In the genomic region with DNA sequence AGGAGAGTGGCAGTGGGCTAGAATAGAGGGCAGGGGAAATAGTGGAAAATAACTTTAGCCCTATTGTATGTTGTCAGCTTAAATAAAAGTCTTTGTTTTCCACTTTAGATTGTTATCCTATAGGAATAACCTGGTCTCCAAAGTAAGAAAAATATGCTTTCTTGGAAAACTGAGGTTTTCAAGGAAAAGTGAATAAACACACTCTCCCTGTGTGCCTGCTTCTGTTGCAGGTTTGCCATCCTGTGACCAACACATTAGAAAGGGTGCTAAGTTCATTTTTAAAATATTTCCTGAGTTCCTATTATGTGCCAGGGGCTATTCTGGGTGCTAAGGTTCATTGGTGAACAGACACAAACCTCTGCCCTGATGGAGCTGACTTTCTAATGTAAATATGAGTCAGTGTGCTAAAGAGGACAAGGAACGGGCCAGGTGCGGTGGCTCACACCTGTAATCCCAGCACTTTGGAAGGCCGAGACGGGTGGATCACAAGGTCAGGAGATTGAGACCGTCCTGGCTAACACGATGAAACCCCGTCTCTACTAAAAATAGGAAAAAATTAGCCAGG, we compare ENCODE assay signal across 14 cellular contexts. TPM values are rescaled to one million over a fixed set of nuclear protein-coding genes. Genes with fewer than 3 reads are reported as not detected.
DNase-seq lines count a peak whose midpoint lies in the region; ATAC-seq and TF ChIP-seq lines count a peak whose summit lies in the region.
"Had no signal": no experiment of that assay in that cellular context is flagged by ENCODE, and none has a peak within 500 bp of the region (broad histone marks: within the 10 kb centered on the region; RNA-seq: fewer than 3 reads in every experiment).

No MANE protein-coding gene starts in this region.

- H3K4me1 ChIP-seq in CD8-positive, alpha-beta memory T cell (ENCODE audit: insufficient read depth, low read length) = no peaks in the 10 kb centered on the region
- H3K4me1 ChIP-seq in H9 (ENCODE audit: insufficient read depth, low read length) (no peaks in the 10 kb centered on the region), hepatocyte (ENCODE audit: insufficient read depth) (peaks cover 2% of the 10 kb centered on the region)
- H3K4me1 ChIP-seq: BE2C, Caco-2 had no signal

- no peaks in the 10 kb centered on the region for H3K9me3 ChIP-seq in CD8-positive, alpha-beta memory T cell (ENCODE audit: low read length)
- no peaks in the 10 kb centered on the region for H3K9me3 ChIP-seq in H9 (ENCODE audit: control insufficient read depth, low read depth, low read length)
- H3K9me3 ChIP-seq in hepatocyte (ENCODE audit: low read depth) = no peaks in the 10 kb centered on the region
- H3K9me3 ChIP-seq: BE2C, Caco-2 had no signal

- no peaks in the 10 kb centered on the region for H3K79me1 ChIP-seq in H9 (ENCODE audit: insufficient read depth, low read depth, low read length, poor library complexity, severe bottlenecking)

- CTCF ChIA-PET in CD8-positive, alpha-beta memory T cell (lab: Charles Lee) = no interaction called here
- CTCF ChIA-PET in activated CD8-positive, alpha-beta memory T cell treated with anti-CD3 and anti-CD28 coated beads, Interleukin-2, amount 10 ng/mL, durations not matched to agents 7 days and 5 days (lab: Charles Lee) = no interaction called here

- no peaks in the 10 kb centered on the region for H3K79me2 ChIP-seq in H9 (ENCODE audit: insufficient read depth, low read length)
- H3K79me2 ChIP-seq in hepatocyte = peaks cover 18% of the 10 kb centered on the region

- no peaks in the 10 kb centered on the region for H3K23me2 ChIP-seq in H9 (ENCODE audit: insufficient read length, low read depth, low read length, poor library complexity, severe bottlenecking)

- H3K23ac ChIP-seq in H9 (ENCODE audit: insufficient read length, low read depth, low read length) = no peak overlapping the region

- H3K14ac ChIP-seq in H9 (ENCODE audit: insufficient read depth, low read length) = no peak overlapping the region

- H2AFZ ChIP-seq in H9 (ENCODE audit: low read length) (no peak overlapping the region), hepatocyte (no peak overlapping the region)

- TF ChIP-seq CTCF in H9 (conservative IDR thresholded peaks at IDR 0.05) (no peak), hepatocyte (IDR thresholded peaks at IDR 0.05; ENCODE audit: poor library complexity) (no peak), chondrocyte (IDR thresholded peaks at IDR 0.05) (no peak)

- H3K27me3 ChIP-seq in CD8-positive, alpha-beta memory T cell (ENCODE audit: insufficient read depth, low read length, poor library complexity, severe bottlenecking) = no peaks in the 10 kb centered on the region
- H3K27me3 ChIP-seq in H9 (ENCODE audit: insufficient read depth, low read length) (no peaks in the 10 kb centered on the region), hepatocyte (no peaks in the 10 kb centered on the region)
- H3K27me3 ChIP-seq: BE2C had no signal

- H4K5ac ChIP-seq in H9 (ENCODE audit: insufficient read length, low read depth, low read length) = no peak overlapping the region

- no peak overlapping the region for H3T11ph ChIP-seq in H9 (ENCODE audit: low read length)

- H3K9me2 ChIP-seq in hepatocyte (replicated peaks; ENCODE audit: insufficient read depth) = no peaks in the 10 kb centered on the region

- no peak overlapping the region for H3K4me3 ChIP-seq in CD8-positive, alpha-beta memory T cell (ENCODE audit: low read length)
- H3K4me3 ChIP-seq in hepatocyte = no peak overlapping the region
- H3K4me3 ChIP-seq: GM12878 had no signal

- no peak overlapping the region for H4K8ac ChIP-seq in H9 (replicated peaks; ENCODE audit: insufficient read length, low read depth, low read length)

- H2BK20ac ChIP-seq in H9 (ENCODE audit: low read depth, low read length, poor library complexity, severe bottlenecking) = no peak overlapping the region

- H3K27ac Mint-ChIP-seq in CD8-positive, alpha-beta memory T cell = peak overlapping the region; percentile 39 to 87 (median 74)
- H3K27ac Mint-ChIP-seq in H9 = peak overlapping the region in 2 of 3 experiments; percentile 5 to 74; a peak in 1 of 7 replicates
- peak overlapping the region; percentile 58 for H3K27ac Mint-ChIP-seq in stimulated activated effector memory CD8-positive, alpha-beta T cell treated with anti-CD3 and anti-CD28 coated beads, Interleukin-12 subunit alpha, Interleukin-12 subunit beta, amount 100 ng/mL, for 72 hours
- H3K27ac Mint-ChIP-seq in activated CD8-positive, alpha-beta memory T cell treated with anti-CD3 and anti-CD28 coated beads, Interleukin-2, amount 10 ng/mL, durations not matched to agents 7 days and 5 days = no peak overlapping the region
- H3K27ac Mint-ChIP-seq in chondrocyte (ENCODE audit: unreplicated experiment) = no peak overlapping the region

- ATAC-seq in stimulated activated effector memory CD8-positive, alpha-beta T cell treated with anti-CD3 and anti-CD28 coated beads, Interleukin-12 subunit alpha, Interleukin-12 subunit beta, amount 100 ng/mL, for 72 hours = no peak
- ATAC-seq in activated CD8-positive, alpha-beta memory T cell treated with anti-CD3 and anti-CD28 coated beads, Interleukin-2, amount 10 ng/mL, durations not matched to agents 7 days and 5 days = no peak
- ATAC-seq: GM12878, HCT116 had no signal

- no peak overlapping the region for H2AK5ac ChIP-seq in H9 (ENCODE audit: insufficient read length, low read length)

- H3K27ac ChIP-seq in CD8-positive, alpha-beta memory T cell (ENCODE audit: low read depth, low read length) = no peak overlapping the region
- H3K27ac ChIP-seq in H9 (ENCODE audit: insufficient read length, low read depth, low read length) = no peak overlapping the region
- no peak overlapping the region for H3K27ac ChIP-seq in hepatocyte

- H3K4me1 Mint-ChIP-seq in CD8-positive, alpha-beta memory T cell = peaks cover 21 to 47% (median 42%) of the 10 kb centered on the region in 3 donors
- no peaks in the 10 kb centered on the region; a peak in 1 of 4 replicates for H3K4me1 Mint-ChIP-seq in H9
- peaks cover 16% of the 10 kb centered on the region for H3K4me1 Mint-ChIP-seq in stimulated activated effector memory CD8-positive, alpha-beta T cell treated with anti-CD3 and anti-CD28 coated beads, Interleukin-12 subunit alpha, Interleukin-12 subunit beta, amount 100 ng/mL, for 72 hours
- peaks cover 6% of the 10 kb centered on the region for H3K4me1 Mint-ChIP-seq in activated CD8-positive, alpha-beta memory T cell treated with anti-CD3 and anti-CD28 coated beads, Interleukin-2, amount 10 ng/mL, durations not matched to agents 7 days and 5 days
- H3K4me1 Mint-ChIP-seq in chondrocyte (ENCODE audit: low read depth) = peaks cover 17% of the 10 kb centered on the region

- H3K9me3 Mint-ChIP-seq in CD8-positive, alpha-beta memory T cell = no peaks in the 10 kb centered on the region
- H3K9me3 Mint-ChIP-seq in H9 = no peaks in the 10 kb centered on the region
- H3K9me3 Mint-ChIP-seq in stimulated activated effector memory CD8-positive, alpha-beta T cell treated with anti-CD3 and anti-CD28 coated beads, Interleukin-12 subunit alpha, Interleukin-12 subunit beta, amount 100 ng/mL, for 72 hours = no peaks in the 10 kb centered on the region
- H3K9me3 Mint-ChIP-seq in activated CD8-positive, alpha-beta memory T cell treated with anti-CD3 and anti-CD28 coated beads, Interleukin-2, amount 10 ng/mL, durations not matched to agents 7 days and 5 days (ENCODE audit: low read depth) = no peaks in the 10 kb centered on the region
- H3K9me3 Mint-ChIP-seq in chondrocyte (ENCODE audit: low read depth) = no peaks in the 10 kb centered on the region

- H2BK15ac ChIP-seq in H9 (ENCODE audit: low read depth, low read length) = no peak overlapping the region

- WGBS in H9 (ENCODE audit: extremely low coverage, insufficient read length, low lambda C conversion rate) = no CpG with 5 or more reads among the region's 7 CpGs
- 78% methylated on average over 7 of the region's 7 CpGs for WGBS in hepatocyte (ENCODE audit: low lambda C conversion rate, missing lambda C conversion rate)

- H3K18ac ChIP-seq in H9 (ENCODE audit: insufficient read length, low read depth, low read length) = no peak overlapping the region

- H3K4me3 Mint-ChIP-seq in CD8-positive, alpha-beta memory T cell = no peak overlapping the region
- no peak overlapping the region for H3K4me3 Mint-ChIP-seq in H9
- H3K4me3 Mint-ChIP-seq in stimulated activated effector memory CD8-positive, alpha-beta T cell treated with anti-CD3 and anti-CD28 coated beads, Interleukin-12 subunit alpha, Interleukin-12 subunit beta, amount 100 ng/mL, for 72 hours = no peak overlapping the region
- H3K4me3 Mint-ChIP-seq in activated CD8-positive, alpha-beta memory T cell treated with anti-CD3 and anti-CD28 coated beads, Interleukin-2, amount 10 ng/mL, durations not matched to agents 7 days and 5 days = no peak overlapping the region
- no peak overlapping the region for H3K4me3 Mint-ChIP-seq in chondrocyte (ENCODE audit: unreplicated experiment)

- no peak for DNase-seq in CD8-positive, alpha-beta memory T cell
- no peak for DNase-seq in H9
- DNase-seq in hepatocyte (ENCODE audit: low spot score) = peak; percentile 23
- DNase-seq in stimulated activated effector memory CD8-positive, alpha-beta T cell treated with anti-CD3 and anti-CD28 coated beads, Interleukin-12 subunit alpha, Interleukin-12 subunit beta, amount 100 ng/mL, for 72 hours (ENCODE audit: low spot score in 2 of 2) = no peak
- no peak for DNase-seq in NCI-H774 (lab: John Stamatoyannopoulos, UW)
- no peak for DNase-seq in activated CD8-positive, alpha-beta memory T cell treated with anti-CD3 and anti-CD28 coated beads, Interleukin-2, amount 10 ng/mL, durations not matched to agents 7 days and 5 days
- no peak for DNase-seq in chondrocyte (ENCODE audit: low spot score)
- DNase-seq: BE2C, Caco-2, Karpas-422, NCI-H2029 treated with DMSO at 0.1 percent for 48 hours, NCI-H524 treated with DMSO at 0.1 percent for 48 hours had no signal

- H3K27me3 Mint-ChIP-seq in CD8-positive, alpha-beta memory T cell = no peaks in the 10 kb centered on the region
- no peaks in the 10 kb centered on the region for H3K27me3 Mint-ChIP-seq in H9 (ENCODE audit: low read depth)
- no peaks in the 10 kb centered on the region for H3K27me3 Mint-ChIP-seq in activated CD8-positive, alpha-beta memory T cell treated with anti-CD3 and anti-CD28 coated beads, Interleukin-2, amount 10 ng/mL, durations not matched to agents 7 days and 5 days
- H3K27me3 Mint-ChIP-seq in chondrocyte (ENCODE audit: low read depth) = no peaks in the 10 kb centered on the region

- no peaks in the 10 kb centered on the region for H3K36me3 ChIP-seq in CD8-positive, alpha-beta memory T cell (ENCODE audit: insufficient read depth, low read length)
- H3K36me3 ChIP-seq in hepatocyte (replicated peaks; ENCODE audit: insufficient read depth, low read depth) = no peaks in the 10 kb centered on the region

- H3K4ac ChIP-seq in H9 (ENCODE audit: low read depth, low read length) = no peak overlapping the region

- POLR2A ChIA-PET in CD8-positive, alpha-beta memory T cell (lab: Charles Lee) = no interaction called here

- H4K91ac ChIP-seq in H9 (ENCODE audit: insufficient read length, low read depth, low read length) = no peak overlapping the region

- H4K20me1 ChIP-seq in H9 (ENCODE audit: control insufficient read depth, insufficient read depth, insufficient read length) (no peaks in the 10 kb centered on the region), hepatocyte (ENCODE audit: insufficient read depth, poor library complexity, severe bottlenecking) (no peaks in the 10 kb centered on the region)

- H2BK5ac ChIP-seq in H9 (ENCODE audit: insufficient read length, low read length) = no peak overlapping the region

- H3K4me2 ChIP-seq in H9 (ENCODE audit: insufficient read depth, insufficient read length, low read length) (no peak overlapping the region), hepatocyte (no peak overlapping the region)

- no peak overlapping the region for H2BK120ac ChIP-seq in H9 (ENCODE audit: low read depth, low read length, poor library complexity, severe bottlenecking)

- no peak overlapping the region for H3K9ac ChIP-seq in H9 (ENCODE audit: extremely low read depth, insufficient read length, low read length)

- no peak overlapping the region for H3K56ac ChIP-seq in H9 (ENCODE audit: insufficient read length, low read depth, low read length)

- peaks cover 0 to 21% (median 6%) of the 10 kb centered on the region in 3 donors for H3K36me3 Mint-ChIP-seq in CD8-positive, alpha-beta memory T cell
- no peaks in the 10 kb centered on the region for H3K36me3 Mint-ChIP-seq in H9 (ENCODE audit: insufficient read depth in 1 of 3, low read depth in 3 of 3)
- peaks cover 7% of the 10 kb centered on the region for H3K36me3 Mint-ChIP-seq in stimulated activated effector memory CD8-positive, alpha-beta T cell treated with anti-CD3 and anti-CD28 coated beads, Interleukin-12 subunit alpha, Interleukin-12 subunit beta, amount 100 ng/mL, for 72 hours
- peaks cover 6% of the 10 kb centered on the region for H3K36me3 Mint-ChIP-seq in activated CD8-positive, alpha-beta memory T cell treated with anti-CD3 and anti-CD28 coated beads, Interleukin-2, amount 10 ng/mL, durations not matched to agents 7 days and 5 days
- H3K36me3 Mint-ChIP-seq in chondrocyte (ENCODE audit: low read depth) = no peaks in the 10 kb centered on the region

- no peak overlapping the region for H2BK12ac ChIP-seq in H9 (ENCODE audit: insufficient read length, low read depth, low read length)

RNA-seq across cellular contexts. Expression of a gene that starts 23.5 kb away (rescaled TPM):
- total RNA-seq in CD8-positive, alpha-beta memory T cell = 10 to 100 TPM; 15.9 to 16.8 TPM
- polyA plus RNA-seq in CD8-positive, alpha-beta memory T cell = 6.8 TPM
- total RNA-seq in H9 (2021) = 9.7 and 9.8 TPM in 2 replicates
- total RNA-seq in hepatocyte = 6.3 and 8.1 TPM in 2 replicates
- 2.1 and 3.1 TPM in 2 replicates for polyA plus RNA-seq in hepatocyte
- 10 to 100 TPM; 22.9 to 24.3 TPM for total RNA-seq in activated CD8-positive, alpha-beta memory T cell treated with anti-CD3 and anti-CD28 coated beads, Interleukin-2, amount 10 ng/mL, durations not matched to agents 7 days and 5 days
- 9.2 to 10.8 TPM (median 9.7 TPM) in 3 replicates for total RNA-seq in chondrocyte

RNA-seq across cellular contexts. Expression of a gene that starts 59.5 kb away (rescaled TPM):
- 10 to 100 TPM; 24.4 to 26.4 TPM for total RNA-seq in CD8-positive, alpha-beta memory T cell
- polyA plus RNA-seq in CD8-positive, alpha-beta memory T cell = 109 TPM
- 25.6 and 30.2 TPM in 2 replicates for total RNA-seq in H9 (2021)
- total RNA-seq in hepatocyte = 28.9 and 30.2 TPM in 2 replicates
- 22.1 and 31.5 TPM in 2 replicates for polyA plus RNA-seq in hepatocyte
- 10 to 100 TPM; 29.8 to 35.5 TPM for total RNA-seq in activated CD8-positive, alpha-beta memory T cell treated with anti-CD3 and anti-CD28 coated beads, Interleukin-2, amount 10 ng/mL, durations not matched to agents 7 days and 5 days
- 17.5 to 19.3 TPM (median 18.4 TPM) in 3 replicates for total RNA-seq in chondrocyte

Comparison
In these comparisons a context has a peak if more than half of its experiments do, and no peak if none do; other contexts are left out.
1. H3K27ac Mint-ChIP-seq: peak in CD8-positive, alpha-beta memory T cell (8 of 8), H9 (2 of 3) and stimulated activated effector memory CD8-positive, alpha-beta T cell treated with anti-CD3 and anti-CD28 coated beads, Interleukin-12 subunit alpha, Interleukin-12 subunit beta, amount 100 ng/mL, for 72 hours (single experiment); none in activated CD8-positive, alpha-beta memory T cell treated with anti-CD3 and anti-CD28 coated beads, Interleukin-2, amount 10 ng/mL, durations not matched to agents 7 days and 5 days (single experiment) and chondrocyte (single experiment).